Comparison of ENCODE assay signal across 2 cellular contexts in genomic region chr7:159192013-159192412, GRCh38.
TF ChIP-seq lines count a peak whose summit lies in the region.

No MANE protein-coding gene starts in this region.

TF ChIP-seq in H1, 55 proteins besides CTCF, POLR2A, EP300 and RAD21:
- peak; percentile 54 for TF ChIP-seq MAFK (IDR thresholded peaks at IDR 0.05; ENCODE audit: low read depth, low read length)
- peak; percentile 29; the same call in 1 of the 2 replicates for TF ChIP-seq BACH1 (IDR thresholded peaks at IDR 0.05; ENCODE audit: low read length)
- no peak for TF ChIP-seq CEBPB (IDR thresholded peaks at IDR 0.05; ENCODE audit: low read depth, low read length)
- no peak for TF ChIP-seq KDM4A (IDR thresholded peaks at IDR 0.05; ENCODE audit: low read depth, low read length, severe bottlenecking)
- no peak for TF ChIP-seq RXRA (IDR thresholded peaks at IDR 0.05; ENCODE audit: insufficient read depth, low read depth, low read length)
- no peak for TF ChIP-seq POU5F1 (IDR thresholded peaks at IDR 0.05; ENCODE audit: low read depth, low read length)
- TF ChIP-seq TCF12 (IDR thresholded peaks at IDR 0.05; ENCODE audit: low read depth, low read length): no peak
- TF ChIP-seq RNF2 (IDR thresholded peaks at IDR 0.05; ENCODE audit: borderline replicate concordance, low read depth, low read length, missing control alignments, poor library complexity, severe bottlenecking): no peak
- no peak for TF ChIP-seq SP4 (IDR thresholded peaks at IDR 0.05; ENCODE audit: low read length)

TF ChIP-seq in SK-N-SH treated with all-trans-retinoic acid at 6 μM for 48 hours, 23 proteins besides CTCF, POLR2A, EP300 and RAD21:
- TF ChIP-seq, protein P1, sequence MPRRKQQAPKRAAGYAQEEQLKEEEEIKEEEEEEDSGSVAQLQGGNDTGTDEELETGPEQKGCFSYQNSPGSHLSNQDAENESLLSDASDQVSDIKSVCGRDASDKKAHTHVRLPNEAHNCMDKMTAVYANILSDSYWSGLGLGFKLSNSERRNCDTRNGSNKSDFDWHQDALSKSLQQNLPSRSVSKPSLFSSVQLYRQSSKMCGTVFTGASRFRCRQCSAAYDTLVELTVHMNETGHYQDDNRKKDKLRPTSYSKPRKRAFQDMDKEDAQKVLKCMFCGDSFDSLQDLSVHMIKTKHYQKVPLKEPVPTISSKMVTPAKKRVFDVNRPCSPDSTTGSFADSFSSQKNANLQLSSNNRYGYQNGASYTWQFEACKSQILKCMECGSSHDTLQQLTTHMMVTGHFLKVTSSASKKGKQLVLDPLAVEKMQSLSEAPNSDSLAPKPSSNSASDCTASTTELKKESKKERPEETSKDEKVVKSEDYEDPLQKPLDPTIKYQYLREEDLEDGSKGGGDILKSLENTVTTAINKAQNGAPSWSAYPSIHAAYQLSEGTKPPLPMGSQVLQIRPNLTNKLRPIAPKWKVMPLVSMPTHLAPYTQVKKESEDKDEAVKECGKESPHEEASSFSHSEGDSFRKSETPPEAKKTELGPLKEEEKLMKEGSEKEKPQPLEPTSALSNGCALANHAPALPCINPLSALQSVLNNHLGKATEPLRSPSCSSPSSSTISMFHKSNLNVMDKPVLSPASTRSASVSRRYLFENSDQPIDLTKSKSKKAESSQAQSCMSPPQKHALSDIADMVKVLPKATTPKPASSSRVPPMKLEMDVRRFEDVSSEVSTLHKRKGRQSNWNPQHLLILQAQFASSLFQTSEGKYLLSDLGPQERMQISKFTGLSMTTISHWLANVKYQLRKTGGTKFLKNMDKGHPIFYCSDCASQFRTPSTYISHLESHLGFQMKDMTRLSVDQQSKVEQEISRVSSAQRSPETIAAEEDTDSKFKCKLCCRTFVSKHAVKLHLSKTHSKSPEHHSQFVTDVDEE (CRISPR knock-in tag; IDR thresholded peaks at IDR 0.05): no peak
- TF ChIP-seq ZC3H10 (CRISPR knock-in tag; IDR thresholded peaks at IDR 0.05): no peak
- TF ChIP-seq ZNF8 (CRISPR knock-in tag; IDR thresholded peaks at IDR 0.05): no peak
- TF ChIP-seq RARB (CRISPR knock-in tag; IDR thresholded peaks at IDR 0.05): no peak
- no peak for TF ChIP-seq ZFP3 (CRISPR knock-in tag; IDR thresholded peaks at IDR 0.05)
- no peak for TF ChIP-seq CSDC2 (CRISPR knock-in tag; IDR thresholded peaks at IDR 0.05)
- no peak for TF ChIP-seq ISL1 (CRISPR knock-in tag; IDR thresholded peaks at IDR 0.05)
- no peak for TF ChIP-seq BACH2 (CRISPR knock-in tag; IDR thresholded peaks at IDR 0.05; ENCODE audit: borderline replicate concordance)
- no peak for TF ChIP-seq CSRNP3 (CRISPR knock-in tag; IDR thresholded peaks at IDR 0.05)
- no peak for TF ChIP-seq TOX (CRISPR knock-in tag; IDR thresholded peaks at IDR 0.05; ENCODE audit: borderline replicate concordance)
- TF ChIP-seq, protein P2, sequence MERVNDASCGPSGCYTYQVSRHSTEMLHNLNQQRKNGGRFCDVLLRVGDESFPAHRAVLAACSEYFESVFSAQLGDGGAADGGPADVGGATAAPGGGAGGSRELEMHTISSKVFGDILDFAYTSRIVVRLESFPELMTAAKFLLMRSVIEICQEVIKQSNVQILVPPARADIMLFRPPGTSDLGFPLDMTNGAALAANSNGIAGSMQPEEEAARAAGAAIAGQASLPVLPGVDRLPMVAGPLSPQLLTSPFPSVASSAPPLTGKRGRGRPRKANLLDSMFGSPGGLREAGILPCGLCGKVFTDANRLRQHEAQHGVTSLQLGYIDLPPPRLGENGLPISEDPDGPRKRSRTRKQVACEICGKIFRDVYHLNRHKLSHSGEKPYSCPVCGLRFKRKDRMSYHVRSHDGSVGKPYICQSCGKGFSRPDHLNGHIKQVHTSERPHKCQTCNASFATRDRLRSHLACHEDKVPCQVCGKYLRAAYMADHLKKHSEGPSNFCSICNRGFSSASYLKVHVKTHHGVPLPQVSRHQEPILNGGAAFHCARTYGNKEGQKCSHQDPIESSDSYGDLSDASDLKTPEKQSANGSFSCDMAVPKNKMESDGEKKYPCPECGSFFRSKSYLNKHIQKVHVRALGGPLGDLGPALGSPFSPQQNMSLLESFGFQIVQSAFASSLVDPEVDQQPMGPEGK (CRISPR knock-in tag; IDR thresholded peaks at IDR 0.05; ENCODE audit: borderline replicate concordance): no peak
